16 cellular contexts compared by ENCODE assay signal in the genomic region with DNA sequence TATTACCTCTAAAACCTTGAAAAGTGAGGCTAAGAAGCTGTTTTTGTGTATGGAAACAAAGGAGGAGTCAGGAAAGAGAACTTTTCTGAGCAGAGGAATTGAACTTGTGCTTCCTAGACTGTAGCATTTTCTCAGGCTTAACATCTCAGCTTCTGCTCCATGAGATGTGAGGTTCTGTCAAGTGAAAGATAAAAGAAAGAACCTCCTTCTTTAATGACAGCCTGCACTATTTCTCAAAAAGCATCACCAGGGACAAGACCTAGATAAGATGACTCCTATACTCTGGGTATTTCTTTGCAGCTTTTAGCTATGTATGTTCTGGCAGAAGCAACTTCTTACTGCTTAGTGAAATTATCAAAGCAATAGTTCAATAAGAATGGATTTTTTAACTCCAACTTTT.
DNase-seq lines count a peak whose midpoint lies in the region; ATAC-seq, FAIRE-seq and TF ChIP-seq lines count a peak whose summit lies in the region.
"Had no signal": no experiment of that assay in that cellular context is flagged by ENCODE, and none has a peak within 500 bp of the region (broad histone marks: within the 10 kb centered on the region; RNA-seq: fewer than 3 reads in every experiment).

No MANE protein-coding gene starts in this region.

- in situ Hi-C loops in K562 (cut with MboI): no loop called here

- H3K9me1 ChIP-seq in K562 (ENCODE audit: control insufficient read depth, insufficient read depth, low read length): no peaks in the 10 kb centered on the region

- peak overlapping the region; percentile 65 for H3K27ac Mint-ChIP-seq in HFFc6
- H3K27ac Mint-ChIP-seq: B cell; CD8-positive, alpha-beta T cell had no signal

- H3K4me3 ChIP-seq in A549 (no peak overlapping the region), K562 (no peak overlapping the region), mesodermal cell (ENCODE audit: extremely low read depth, insufficient read depth, low read length, poor library complexity, severe bottlenecking) (no peak overlapping the region), adrenal gland (no peak overlapping the region)
- H3K4me3 ChIP-seq: BLaER1 treated with 17β-estradiol and CSF1 and Interleukin-3, amounts not matched to agents 10 nM and 100 nM; GM12878; HAP-1 had no signal

- H3K4me1 ChIP-seq in A549 (peaks cover 10% of the 10 kb centered on the region; the same call in 1 of the 3 replicates), K562 (replicated peaks in 1 of 2; ENCODE audit: control insufficient read depth in 2 of 2, insufficient read depth in 2 of 2, low read length in 2 of 2) (peaks cover 0 to 9% of the 10 kb centered on the region in 2 experiments; a peak in 2 of 5 replicates), mesodermal cell (ENCODE audit: control insufficient read depth, insufficient read depth, low read length, poor library complexity, severe bottlenecking) (peaks cover 7% of the 10 kb centered on the region), adrenal gland (replicated peaks in 1 of 2) (no peaks in the 10 kb centered on the region)
- H3K4me1 ChIP-seq: HAP-1 had no signal

- H3K27me3 Mint-ChIP-seq in HFFc6 (ENCODE audit: insufficient read depth): no peaks in the 10 kb centered on the region

- TF ChIP-seq CTCF in A549 (IDR thresholded peaks at IDR 0.05) (no peak), HFFc6 (IDR thresholded peaks at IDR 0.05) (no peak), K562 (IDR thresholded peaks at IDR 0.05 in 2 of 3, conservative IDR thresholded peaks at IDR 0.05 in 1 of 3; ENCODE audit: insufficient read depth in 2 of 3, low read depth in 1 of 3, low read length in 3 of 3) (no peak), adrenal gland (IDR thresholded peaks at IDR 0.05) (no peak)

- peaks cover 4% of the 10 kb centered on the region; the same call in 1 of the 2 replicates for H3K36me3 Mint-ChIP-seq in HFFc6 (ENCODE audit: low read depth)
- H3K36me3 Mint-ChIP-seq: CD8-positive, alpha-beta T cell had no signal

- H3K4me2 ChIP-seq in A549 (0 out of 3 replicates have a peak overlapping the region, but pooled peaks have one; percentile 30), K562 (ENCODE audit: insufficient read depth, low read length) (no peak overlapping the region)
- H3K4me2 ChIP-seq: BLaER1 treated with 17β-estradiol and CSF1 and Interleukin-3, amounts not matched to agents 10 nM and 100 nM had no signal

- no peaks in the 10 kb centered on the region for H3K79me2 ChIP-seq in K562 (ENCODE audit: control insufficient read depth, insufficient read depth, low read length)

- no peak overlapping the region for H2AFZ ChIP-seq in K562 (ENCODE audit: low read depth, low read length)

- no TSS peak for BruUV-seq in K562 (replicated peaks; lab: Mats Ljungman, UMichigan)

- DNase-seq in A549 (ENCODE audit: low read depth in 1 of 2, low spot score in 1 of 2): no peak
- no peak for DNase-seq in HFFc6
- DNase-seq in K562 (ENCODE audit: extremely low read depth in 1 of 4, low spot score in 3 of 4): peak in 2 of 4 experiments; percentile 39 to 66
- DNase-seq in glomerular visceral epithelial cell (ENCODE audit: extremely low spot score): no peak
- no peak for DNase-seq in adrenal gland
- no peak for DNase-seq in amygdala (lab: John Stamatoyannopoulos, UW)
- DNase-seq: CD8-positive, alpha-beta T cell; DMS 273 treated with DMSO at 0.1 percent for 48 hours; DND-41 had no signal

- TF ChIP-seq RAD21 in A549 (conservative IDR thresholded peaks at IDR 0.05 in 1 of 2, IDR thresholded peaks at IDR 0.05 in 1 of 2) (no peak), K562 (CRISPR knock-in tag; conservative IDR thresholded peaks at IDR 0.05 in 1 of 2, IDR thresholded peaks at IDR 0.05 in 1 of 2) (no peak)

- H3K9me3 ChIP-seq in A549 (no peaks in the 10 kb centered on the region), K562 (replicated peaks; ENCODE audit: control insufficient read depth, insufficient read depth, low read depth, low read length) (0 out of 2 replicates have a peak, but pooled peaks cover 1% of the 10 kb centered on the region), mesodermal cell (ENCODE audit: control insufficient read depth, low read length) (no peaks in the 10 kb centered on the region), adrenal gland (replicated peaks in 1 of 3) (no peaks in the 10 kb centered on the region)
- H3K9me3 ChIP-seq: HAP-1 had no signal

- FAIRE-seq in A549 (lab: Jason Lieb, UNC) (no peak), K562 (lab: Jason Lieb, UNC) (peak; percentile 85)
- FAIRE-seq: GM12878, GM19239 had no signal

- POLR2A ChIA-PET in A549 (lab: Yijun Ruan, JAX) (no interaction called here), K562 (lab: Yijun Ruan, JAX) (interaction anchor here (0.8 to 1.1 kb wide), 3 partner anchors 9 to 87 kb away, joined by 3 read pairs; no protein-coding TSS in a partner anchor)

- no peak for TF ChIP-seq POLR2A in A549 (IDR thresholded peaks at IDR 0.05; ENCODE audit: low read length)
- no peak for TF ChIP-seq POLR2A in K562 (conservative IDR thresholded peaks at IDR 0.05)
- no peak for TF ChIP-seq POLR2A in adrenal gland (IDR thresholded peaks at IDR 0.05)

- H3K4me1 Mint-ChIP-seq in HFFc6 (ENCODE audit: low read depth): peaks cover 62% of the 10 kb centered on the region
- H3K4me1 Mint-ChIP-seq: B cell had no signal

- intact Hi-C loops in K562 (cut with micrococcal nuclease): no loop called here
- intact Hi-C loops in adrenal gland (cut with DNase I): no loop called here

- H3K9ac ChIP-seq in K562 (ENCODE audit: insufficient read depth in 1 of 2, low read depth in 2 of 2, low read length in 2 of 2): no peak overlapping the region
- H3K9ac ChIP-seq: BLaER1 treated with 17β-estradiol and CSF1 and Interleukin-3, amounts not matched to agents 10 nM and 100 nM had no signal

- H3K4me3 Mint-ChIP-seq in HFFc6: no peak overlapping the region
- H3K4me3 Mint-ChIP-seq: B cell; CD8-positive, alpha-beta T cell had no signal

- CTCF ChIA-PET in A549 (lab: Yijun Ruan, JAX): no interaction called here
- CTCF ChIA-PET in K562 (lab: Yijun Ruan, JAX; ENCODE audit: low intra/inter-chr PET ratio): no interaction called here

- H3K27ac ChIP-seq in A549 (no peak overlapping the region), K562 (ENCODE audit: extremely low read depth, low read depth, low read length) (peak overlapping the region; percentile 12; the same call in 2 of the 3 replicates), mesodermal cell (ENCODE audit: low read depth, low read length, severe bottlenecking) (peak overlapping the region; percentile 18), adrenal gland (no peak overlapping the region)
- H3K27ac ChIP-seq: 22Rv1; BLaER1 treated with 17β-estradiol and CSF1 and Interleukin-3, amounts not matched to agents 10 nM and 100 nM had no signal

- H3K27me3 ChIP-seq in K562 (ENCODE audit: control insufficient read depth in 2 of 2, insufficient read depth in 2 of 2, low read length in 2 of 2) (no peaks in the 10 kb centered on the region), adrenal gland (no peaks in the 10 kb centered on the region)
- H3K27me3 ChIP-seq: BLaER1 treated with 17β-estradiol and CSF1 and Interleukin-3, amounts not matched to agents 10 nM and 100 nM had no signal

- peaks cover 1% of the 10 kb centered on the region; the same call in 1 of the 2 replicates for H3K9me3 Mint-ChIP-seq in HFFc6

- TF ChIP-seq EP300 in A549 (IDR thresholded peaks at IDR 0.05) (no peak), K562 (IDR thresholded peaks at IDR 0.05; ENCODE audit: low read length) (no peak; the same call in 1 of the 2 replicates)

- ATAC-seq in A549 (no peak), K562 (peak; percentile 85)
- ATAC-seq: CD8-positive, alpha-beta T cell; GM12878 had no signal

- no peaks in the 10 kb centered on the region for H4K20me1 ChIP-seq in K562 (replicated peaks; ENCODE audit: control insufficient read depth, insufficient read depth, low read length)
- H4K20me1 ChIP-seq: BLaER1 treated with 17β-estradiol and CSF1 and Interleukin-3, amounts not matched to agents 10 nM and 100 nM had no signal

- no peaks in the 10 kb centered on the region for H3K36me3 ChIP-seq in K562 (ENCODE audit: control insufficient read depth, insufficient read depth, low read length)
- H3K36me3 ChIP-seq in mesodermal cell (ENCODE audit: control insufficient read depth, insufficient read depth, low read length): no peaks in the 10 kb centered on the region
- H3K36me3 ChIP-seq in adrenal gland (replicated peaks in 1 of 2): no peaks in the 10 kb centered on the region
- H3K36me3 ChIP-seq: BLaER1 treated with 17β-estradiol and CSF1 and Interleukin-3, amounts not matched to agents 10 nM and 100 nM; HAP-1 had no signal

TF ChIP-seq in A549, 52 proteins besides CTCF, POLR2A, EP300 and RAD21:
- TF ChIP-seq CBX8 (IDR thresholded peaks at IDR 0.05): no peak
- no peak for TF ChIP-seq CEBPB (IDR thresholded peaks at IDR 0.05)
- TF ChIP-seq ZNF302 (CRISPR knock-in tag; IDR thresholded peaks at IDR 0.05): no peak
- TF ChIP-seq POLR2AphosphoS2 (conservative IDR thresholded peaks at IDR 0.05; ENCODE audit: low read length): no peak
- no peak for TF ChIP-seq TFCP2L1 (CRISPR knock-in tag; IDR thresholded peaks at IDR 0.05)
- no peak for TF ChIP-seq MYC (IDR thresholded peaks at IDR 0.05; ENCODE audit: borderline replicate concordance, low read length)
- TF ChIP-seq ZSCAN20 (CRISPR knock-in tag; IDR thresholded peaks at IDR 0.05): no peak
- TF ChIP-seq HEYL (CRISPR knock-in tag; IDR thresholded peaks at IDR 0.05): no peak
- TF ChIP-seq CHD4 (IDR thresholded peaks at IDR 0.05; ENCODE audit: borderline replicate concordance): no peak

TF ChIP-seq in K562, 482 proteins besides CTCF, POLR2A, EP300 and RAD21 (continues in another document):
- no peak for TF ChIP-seq TEAD1 (CRISPR knock-in tag; IDR thresholded peaks at IDR 0.05)
- peak; percentile 81 for TF ChIP-seq CBFA2T3 (IDR thresholded peaks at IDR 0.05)
- TF ChIP-seq ILF3 (IDR thresholded peaks at IDR 0.05; ENCODE audit: borderline replicate concordance): no peak
- TF ChIP-seq ZNF79 (CRISPR knock-in tag; IDR thresholded peaks at IDR 0.05; ENCODE audit: low read depth): no peak
- TF ChIP-seq EZH2 (IDR thresholded peaks at IDR 0.05; ENCODE audit: borderline replicate concordance, low read depth, low read length): no peak
- TF ChIP-seq, protein P1, sequence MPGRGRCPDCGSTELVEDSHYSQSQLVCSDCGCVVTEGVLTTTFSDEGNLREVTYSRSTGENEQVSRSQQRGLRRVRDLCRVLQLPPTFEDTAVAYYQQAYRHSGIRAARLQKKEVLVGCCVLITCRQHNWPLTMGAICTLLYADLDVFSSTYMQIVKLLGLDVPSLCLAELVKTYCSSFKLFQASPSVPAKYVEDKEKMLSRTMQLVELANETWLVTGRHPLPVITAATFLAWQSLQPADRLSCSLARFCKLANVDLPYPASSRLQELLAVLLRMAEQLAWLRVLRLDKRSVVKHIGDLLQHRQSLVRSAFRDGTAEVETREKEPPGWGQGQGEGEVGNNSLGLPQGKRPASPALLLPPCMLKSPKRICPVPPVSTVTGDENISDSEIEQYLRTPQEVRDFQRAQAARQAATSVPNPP (IDR thresholded peaks at IDR 0.05; ENCODE audit: borderline replicate concordance, insufficient read depth, insufficient read length): no peak

Comparison
In these comparisons a context has a peak if more than half of its experiments do, and no peak if none do; other contexts are left out.
1. H3K27ac ChIP-seq: peak in K562 (single experiment) and mesodermal cell (single experiment); none in A549 (0 of 2) and adrenal gland (0 of 5).